24 cellular contexts compared by ENCODE assay signal in the genomic region with DNA sequence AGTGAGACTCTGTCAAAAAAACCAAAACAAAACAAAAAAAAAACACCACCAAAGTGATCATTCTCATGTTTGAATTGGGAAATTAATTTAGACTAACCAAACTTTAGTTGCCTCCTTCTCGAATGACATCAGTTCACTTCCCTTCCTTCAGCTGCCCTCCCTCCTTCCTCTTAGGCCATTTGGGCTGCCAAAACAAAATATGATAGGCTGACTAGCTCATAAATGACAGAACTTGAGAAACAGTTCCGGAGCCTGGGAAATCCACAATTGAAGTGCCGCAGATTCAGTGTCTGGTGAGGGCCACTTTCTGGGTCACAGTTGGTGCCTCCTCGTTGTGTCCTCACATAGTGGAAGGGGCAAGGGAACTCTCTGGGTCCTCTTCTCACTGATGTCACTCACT. TPM values are rescaled to one million over a fixed set of nuclear protein-coding genes. Genes with fewer than 3 reads are reported as not detected.
A peak's percentile ranks its signal among the peaks of the same experiment; 100 is the strongest.
DNase-seq lines count a peak whose midpoint lies in the region; ATAC-seq and TF ChIP-seq lines count a peak whose summit lies in the region.
"Had no signal": no experiment of that assay in that cellular context is flagged by ENCODE, and none has a peak within 500 bp of the region (broad histone marks: within the 10 kb centered on the region; RNA-seq: fewer than 3 reads in every experiment).

No MANE protein-coding gene starts in this region.

- H3K36me3 ChIP-seq in HEK293 (ENCODE audit: control insufficient read depth in 2 of 2, insufficient read depth in 1 of 2, low read length in 2 of 2) = no peaks in the 10 kb centered on the region
- H3K36me3 ChIP-seq in naive thymus-derived CD4-positive, alpha-beta T cell (ENCODE audit: control insufficient read depth in 2 of 3, insufficient read depth in 3 of 3, low read length in 3 of 3) = no peaks in the 10 kb centered on the region
- H3K36me3 ChIP-seq: SJSA1 had no signal

- DNase-seq in CD14-positive monocyte (ENCODE audit: low spot score) (peak; percentile 52), NOMO-1 treated with dmso at 0.1 percent for 144 hours (lab: John Stamatoyannopoulos, UW; ENCODE audit: unreplicated experiment) (peak; percentile 53), OCI-M2 (lab: John Stamatoyannopoulos, UW; ENCODE audit: unreplicated experiment) (no peak), NCI-H82 treated with DMSO at 0.1 percent for 48 hours (lab: John Stamatoyannopoulos, UW; ENCODE audit: unreplicated experiment) (no peak), AG20443 (ENCODE audit: low spot score) (no peak), substantia nigra (lab: John Stamatoyannopoulos, UW) (no peak)
- DNase-seq in naive thymus-derived CD4-positive, alpha-beta T cell = no peak
- DNase-seq: 8988T; ACHN; CD4-positive, alpha-beta T cell; H9; HFFc6; NCI-H2029; NCI-H446; NCI-H526; NCI-H82; Right ventricle myocardium superior; RPMI8226; T-helper 1 cell had no signal

- no peak overlapping the region for H3K4me3 ChIP-seq in HEK293 (ENCODE audit: low read depth, low read length)
- H3K4me3 ChIP-seq in naive thymus-derived CD4-positive, alpha-beta T cell (ENCODE audit: low read length) = no peak overlapping the region
- H3K4me3 ChIP-seq: GM12878, GM23338, SJSA1 had no signal

- POLR2A ChIA-PET in HEK293 (lab: Yijun Ruan, JAX) = interaction anchor here (1.5 kb wide), 1 partner anchor 9 kb away, joined by 4 read pairs; no protein-coding TSS in a partner anchor
- POLR2A ChIA-PET in naive thymus-derived CD4-positive, alpha-beta T cell (lab: Charles Lee) = no interaction called here

- CTCF ChIA-PET in HEK293 (lab: Yijun Ruan, JAX) = no interaction called here
- CTCF ChIA-PET in naive thymus-derived CD4-positive, alpha-beta T cell (lab: Charles Lee) = no interaction called here

- ATAC-seq in naive thymus-derived CD4-positive, alpha-beta T cell = peak; percentile 57
- ATAC-seq: GM12878, GM23338 had no signal

- H3K36me3 Mint-ChIP-seq in CD14-positive monocyte = no peaks in the 10 kb centered on the region
- H3K36me3 Mint-ChIP-seq in naive thymus-derived CD4-positive, alpha-beta T cell = no peaks in the 10 kb centered on the region
- H3K36me3 Mint-ChIP-seq: IgD-negative memory B cell had no signal

- H3K27ac ChIP-seq in HEK293 (ENCODE audit: extremely low read depth, low read depth, low read length) (no peak overlapping the region), substantia nigra (ENCODE audit: low read depth, low read length, poor library complexity, severe bottlenecking) (no peak overlapping the region)
- no peak overlapping the region for H3K27ac ChIP-seq in naive thymus-derived CD4-positive, alpha-beta T cell (ENCODE audit: low read depth, low read length)
- H3K27ac ChIP-seq: SJSA1 had no signal

- no peaks in the 10 kb centered on the region for H3K27me3 ChIP-seq in naive thymus-derived CD4-positive, alpha-beta T cell (ENCODE audit: control insufficient read depth in 2 of 2, insufficient read depth in 2 of 2, low read length in 2 of 2)
- H3K27me3 ChIP-seq: SJSA1 had no signal

- H3K9me3 ChIP-seq in HEK293 (ENCODE audit: control insufficient read depth, insufficient read depth, low read depth, low read length) = no peaks in the 10 kb centered on the region
- H3K9me3 ChIP-seq in naive thymus-derived CD4-positive, alpha-beta T cell (ENCODE audit: control insufficient read depth in 2 of 3, low read length in 3 of 3) = no peaks in the 10 kb centered on the region
- H3K9me3 ChIP-seq: SJSA1 had no signal

- H3K4me3 Mint-ChIP-seq in CD14-positive monocyte = peak overlapping the region in 1 of 2 donors; percentile 42
- H3K4me3 Mint-ChIP-seq in naive thymus-derived CD4-positive, alpha-beta T cell = no peak overlapping the region
- H3K4me3 Mint-ChIP-seq: CD4-positive, alpha-beta T cell; GM23338; H9; HFFc6; IgD-negative memory B cell had no signal

- intact Hi-C loops in CD14-positive monocyte (cut with micrococcal nuclease) = no loop called here
- intact Hi-C loops in naive thymus-derived CD4-positive, alpha-beta T cell (cut with micrococcal nuclease) = no loop called here

- no peaks in the 10 kb centered on the region for H3K4me1 ChIP-seq in HEK293 (ENCODE audit: control insufficient read depth, insufficient read depth, low read length)
- H3K4me1 ChIP-seq in naive thymus-derived CD4-positive, alpha-beta T cell (ENCODE audit: control insufficient read depth in 2 of 2, insufficient read depth in 2 of 2, low read length in 2 of 2) = no peaks in the 10 kb centered on the region
- H3K4me1 ChIP-seq: SJSA1 had no signal

- peaks cover 0 to 5% (median 0%) of the 10 kb centered on the region in 7 donors for H3K9me3 Mint-ChIP-seq in CD14-positive monocyte
- no peaks in the 10 kb centered on the region for H3K9me3 Mint-ChIP-seq in naive thymus-derived CD4-positive, alpha-beta T cell
- H3K9me3 Mint-ChIP-seq: CD4-positive, alpha-beta T cell; GM23338; HFFc6; IgD-negative memory B cell had no signal

- TF ChIP-seq CTCF in CD14-positive monocyte (IDR thresholded peaks at IDR 0.05) = no peak
- no peak for TF ChIP-seq CTCF in HEK293 (tag by site-specific recombination; IDR thresholded peaks at IDR 0.05)

- peaks cover 15% of the 10 kb centered on the region for H3K4me1 Mint-ChIP-seq in CD14-positive monocyte
- H3K4me1 Mint-ChIP-seq in naive thymus-derived CD4-positive, alpha-beta T cell = peaks cover 0 to 1% (median 0%) of the 10 kb centered on the region in 7 donors
- H3K4me1 Mint-ChIP-seq: GM23338, H9 had no signal

- peak overlapping the region; percentile 84 to 93 (median 88) for H3K27ac Mint-ChIP-seq in CD14-positive monocyte
- no peak overlapping the region for H3K27ac Mint-ChIP-seq in naive thymus-derived CD4-positive, alpha-beta T cell
- H3K27ac Mint-ChIP-seq: CD4-positive, alpha-beta T cell; GM23338; H9; HFFc6; IgD-negative memory B cell had no signal

- peaks cover 0 to 2% (median 2%) of the 10 kb centered on the region in 3 donors for H3K27me3 Mint-ChIP-seq in CD14-positive monocyte (ENCODE audit: low read depth in 3 of 3)
- no peaks in the 10 kb centered on the region for H3K27me3 Mint-ChIP-seq in naive thymus-derived CD4-positive, alpha-beta T cell
- H3K27me3 Mint-ChIP-seq: CD4-positive, alpha-beta T cell; IgD-negative memory B cell had no signal

TF ChIP-seq in HEK293, 187 proteins besides CTCF, POLR2A, EP300 and RAD21:
- no peak for TF ChIP-seq ZBTB17 (tag by site-specific recombination; IDR thresholded peaks at IDR 0.05)
- no peak for TF ChIP-seq ZNF394 (tag by site-specific recombination; IDR thresholded peaks at IDR 0.05; ENCODE audit: borderline replicate concordance)
- TF ChIP-seq HOXC10 (CRISPR knock-in tag; IDR thresholded peaks at IDR 0.05) = no peak
- TF ChIP-seq ZNF138 (tag by site-specific recombination; IDR thresholded peaks at IDR 0.05; ENCODE audit: borderline replicate concordance) = no peak
- no peak for TF ChIP-seq GFI1B (tag by site-specific recombination; IDR thresholded peaks at IDR 0.05)
- no peak for TF ChIP-seq ZNF366 (tag by site-specific recombination; conservative IDR thresholded peaks at IDR 0.05)
- TF ChIP-seq ZNF341 (tag by site-specific recombination; IDR thresholded peaks at IDR 0.05; ENCODE audit: low read depth) = peak; percentile 75
- TF ChIP-seq GLIS1 (tag by site-specific recombination; IDR thresholded peaks at IDR 0.05) = no peak

RNA-seq across cellular contexts. Expression of gene WAS, which starts 16.1 kb away (rescaled TPM):
- 10 to 100 TPM; 22.8 to 38.0 TPM for polyA plus RNA-seq in CD14-positive monocyte
- 100 to 1,000 TPM in 4 of 5 experiments, 10 to 100 TPM in 1; 92.2 to 164 (median 105) TPM for total RNA-seq in naive thymus-derived CD4-positive, alpha-beta T cell
- polyA plus RNA-seq in naive thymus-derived CD4-positive, alpha-beta T cell = 10 to 100 TPM; 18.6 to 28.8 TPM
- total RNA-seq: SJSA1 had no signal

RNA-seq across cellular contexts. Expression of gene SUV39H1, which starts 29.0 kb away (rescaled TPM):
- 1 to 10 TPM; 2.9 to 3.4 TPM for polyA plus RNA-seq in CD14-positive monocyte
- 10 to 100 TPM in 1 of 5 experiments, 1 to 10 TPM in 4; 4.6 to 23.3 (median 8.6) TPM for total RNA-seq in naive thymus-derived CD4-positive, alpha-beta T cell
- polyA plus RNA-seq in naive thymus-derived CD4-positive, alpha-beta T cell = 10 to 100 TPM; 10.1 to 13.6 TPM

Comparison
In these comparisons a context has a peak if more than half of its experiments do, and no peak if none do; other contexts are left out.
1. DNase-seq: peak in CD14-positive monocyte (single experiment) and NOMO-1 treated with dmso at 0.1 percent for 144 hours (single experiment); none in naive thymus-derived CD4-positive, alpha-beta T cell (0 of 9), OCI-M2 (single experiment), NCI-H82 treated with DMSO at 0.1 percent for 48 hours (single experiment), AG20443 (single experiment) and substantia nigra (0 of 49).
2. H3K27ac Mint-ChIP-seq: peak in CD14-positive monocyte (7 of 7); none in naive thymus-derived CD4-positive, alpha-beta T cell (0 of 9).